ENCODE assay signal across 8 cellular contexts in the genomic region with DNA sequence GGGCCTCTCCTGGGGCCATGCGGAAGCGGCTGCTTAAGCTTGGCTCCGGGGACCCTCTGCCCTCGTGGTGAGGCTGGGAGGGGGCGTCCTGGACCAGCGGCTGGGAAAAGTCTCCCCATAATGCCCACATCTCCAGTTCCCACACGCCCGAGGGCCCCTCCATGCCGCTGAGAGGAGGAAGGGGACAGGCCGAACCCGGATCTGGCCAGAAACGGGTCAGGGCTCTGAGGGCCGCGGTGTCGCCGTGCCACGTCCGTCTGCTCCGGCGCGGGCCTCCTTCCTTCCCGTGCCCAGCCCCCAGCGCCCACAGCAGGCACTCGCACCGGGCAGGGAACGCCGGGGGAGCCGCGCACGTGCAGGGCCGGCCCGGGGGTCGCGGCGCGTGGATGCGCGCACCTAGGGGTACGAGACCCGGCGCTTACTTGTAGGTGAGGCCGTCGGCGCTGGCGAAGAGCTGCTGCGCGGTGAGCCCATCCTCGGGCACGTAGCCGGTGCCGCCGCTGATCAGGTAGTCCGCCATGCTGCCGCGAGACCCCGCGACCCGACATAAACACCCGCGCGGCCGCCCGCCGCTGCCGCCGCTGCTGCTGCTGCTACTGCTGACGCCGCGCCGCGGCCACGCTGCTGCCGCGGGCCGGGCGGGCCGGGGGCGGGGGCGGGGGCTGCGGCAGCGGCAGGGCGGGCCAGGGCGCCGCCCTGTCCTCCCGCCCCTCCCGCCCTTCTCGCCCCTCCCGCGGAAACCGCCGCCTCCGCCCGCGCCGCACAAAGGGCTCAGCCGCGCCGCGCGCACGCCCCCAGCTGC. TPM values are rescaled to one million over a fixed set of nuclear protein-coding genes. Genes with fewer than 3 reads are reported as not detected.
A peak's percentile ranks its signal among the peaks of the same experiment; 100 is the strongest.
DNase-seq lines count a peak whose midpoint lies in the region; ATAC-seq and TF ChIP-seq lines count a peak whose summit lies in the region.

No MANE protein-coding gene starts in this region.

- H3K36me3 Mint-ChIP-seq in CD14-positive monocyte = peaks cover 33 to 39% of the 10 kb centered on the region in 2 donors
- peaks cover 13% of the 10 kb centered on the region for H3K36me3 Mint-ChIP-seq in T-cell

- TF ChIP-seq CTCF in CD14-positive monocyte (IDR thresholded peaks at IDR 0.05) (no peak), astrocyte of the spinal cord (IDR thresholded peaks at IDR 0.05; ENCODE audit: low read depth, low read length) (no peak)

- H3K4me3 Mint-ChIP-seq in CD14-positive monocyte = peak overlapping the region; percentile 81 to 86
- peak overlapping the region; percentile 78 to 84 (median 83) for H3K4me3 Mint-ChIP-seq in T-cell

- DNase-seq in CD14-positive monocyte (ENCODE audit: low spot score) (no peak), T-cell (peak in 33 of 34 experiments; percentile 15 to 66 (median 48)), astrocyte of the spinal cord (ENCODE audit: low read depth, low spot score) (no peak), iPS-NIHi7 (ENCODE audit: extremely low spot score) (peak; percentile 73), MV-4-11 (lab: John Stamatoyannopoulos, UW) (no peak), SHP77 treated with DMSO at 0.1 percent for 48 hours (lab: John Stamatoyannopoulos, UW) (no peak)
- DNase-seq in stimulated activated CD4-positive, alpha-beta T cell treated with anti-CD3 and anti-CD28 coated beads, Interleukin-2, amount 100 ng/mL, for 48 hours = peak; percentile 29 to 35

- intact Hi-C loops in CD14-positive monocyte (cut with micrococcal nuclease) = loop anchor here (10.0 kb wide), 1 partner anchor 49 kb away; a partner anchor contains a TSS

- H3K9me3 Mint-ChIP-seq in CD14-positive monocyte (no peaks in the 10 kb centered on the region), T-cell (no peaks in the 10 kb centered on the region)

- H3K4me3 ChIP-seq in astrocyte of the spinal cord (ENCODE audit: low read depth, low read length) = peak overlapping the region; percentile 67

- H3K27ac Mint-ChIP-seq in CD14-positive monocyte (peak overlapping the region in 4 of 7 donors; percentile 19 to 70 (median 50)), T-cell (peak overlapping the region in 1 of 2 donors; percentile 84)

- peaks cover 53% of the 10 kb centered on the region for H3K4me1 Mint-ChIP-seq in CD14-positive monocyte
- H3K4me1 Mint-ChIP-seq in T-cell = peaks cover 48 to 60% (median 54%) of the 10 kb centered on the region in 3 donors

- in situ Hi-C loops in astrocyte of the spinal cord (cut with HindIII; ENCODE audit: low sequenced_read_pairs) = no loop called here

- CTCF ChIA-PET in T-cell (lab: Charles Lee) = interaction anchor here (0.6 to 1.0 kb wide), 2 partner anchors 21 to 50 kb away, joined by 3 to 4 read pairs; a partner anchor contains a TSS

- ATAC-seq in HG02759 (IDR thresholded peaks at IDR 0.05; ENCODE audit: unreplicated experiment) (peak; percentile 21), T-cell (replicated peaks in 1 of 4) (peak; percentile 25 to 37 (median 36))

- POLR2A ChIA-PET in T-cell (lab: Charles Lee) = no interaction called here

- H3K27me3 Mint-ChIP-seq in CD14-positive monocyte (ENCODE audit: low read depth in 3 of 3) (peaks cover 0 to 1% (median 0%) of the 10 kb centered on the region in 3 donors), T-cell (no peaks in the 10 kb centered on the region)

RNA-seq across cellular contexts. Expression of a gene that starts 4.2 kb away (rescaled TPM):
- 100 to 1,000 TPM; 110 to 152 TPM for polyA plus RNA-seq in CD14-positive monocyte
- 10 to 100 TPM; 39.9 to 73.3 (median 65.6) TPM for total RNA-seq in T-cell

RNA-seq across cellular contexts. Expression of a gene that starts 44.1 kb away (rescaled TPM):
- polyA plus RNA-seq in CD14-positive monocyte = not detected
- total RNA-seq in T-cell = 1 to 10 TPM in 1 of 5 donors, under 1 TPM in 4; 0.15 to 1.1 (median 0.65) TPM

RNA-seq across cellular contexts. Expression of a gene that starts 50.1 kb away (rescaled TPM):
- 1 to 10 TPM; 2.0 to 2.6 TPM for polyA plus RNA-seq in CD14-positive monocyte
- total RNA-seq in T-cell = 1 to 10 TPM; 2.0 to 4.8 (median 3.3) TPM

Comparison
In these comparisons a context has a peak if more than half of its experiments do, and no peak if none do; other contexts are left out.
1. DNase-seq: peak in T-cell (33 of 34), iPS-NIHi7 (single experiment) and stimulated activated CD4-positive, alpha-beta T cell treated with anti-CD3 and anti-CD28 coated beads, Interleukin-2, amount 100 ng/mL, for 48 hours (2 of 2); none in CD14-positive monocyte (single experiment), astrocyte of the spinal cord (single experiment), MV-4-11 (single experiment) and SHP77 treated with DMSO at 0.1 percent for 48 hours (single experiment).